Comparison of ENCODE assay signal across 18 cellular contexts in genomic region chr7:115094163-115094562, GRCh38.
"Had no signal": no experiment of that assay in that cellular context is flagged by ENCODE, and none has a peak within 500 bp of the region (broad histone marks: within the 10 kb centered on the region; RNA-seq: fewer than 3 reads in every experiment).

No MANE protein-coding gene starts in this region.

- H3K36me3 ChIP-seq: breast epithelium, lower lobe of right lung, right atrium auricular region, transverse colon had no signal

- ATAC-seq: left cardiac atrium; lower lobe of right lung; mucosa of descending colon; naive thymus-derived CD8-positive, alpha-beta T cell had no signal

- H3K27me3 ChIP-seq: breast epithelium, right atrium auricular region, transverse colon had no signal

- DNase-seq: activated CD4-positive, alpha-beta memory T cell treated with anti-CD3 and anti-CD28 coated beads for 36 hours; activated gamma-delta T cell treated with Interleukin-2 at 50 U/mL for 16 hours; activated naive CD8-positive, alpha-beta T cell treated with anti-CD3 and anti-CD28 coated beads, Interleukin-2, amount 10 ng/mL, durations not matched to agents 7 days and 5 days; activated T-cell treated with anti-CD3 and anti-CD28 coated beads, Interleukin-2, amount 50 U/mL, for 48 hours; anterior cingulate cortex; left cardiac atrium; lower lobe of right lung; mucosa of descending colon; naive thymus-derived CD8-positive, alpha-beta T cell; posterior cingulate gyrus; T1000; transverse colon had no signal

- H3K4me1 ChIP-seq: breast epithelium, lower lobe of right lung, right atrium auricular region had no signal

- H3K4me3 ChIP-seq: breast epithelium, lower lobe of right lung, mucosa of descending colon, right atrium auricular region, smooth muscle cell, transverse colon had no signal

- H3K9me3 ChIP-seq: breast epithelium, lower lobe of right lung, mucosa of descending colon, right atrium auricular region, transverse colon had no signal

- H3K4me2 ChIP-seq: smooth muscle cell had no signal

- H3K27ac ChIP-seq: breast epithelium, lower lobe of right lung, right atrium auricular region, transverse colon, VCaP had no signal

- FAIRE-seq: colon, endothelial cell of umbilical vein had no signal
